Comparison of ENCODE assay signal across 21 cellular contexts in the genomic region with DNA sequence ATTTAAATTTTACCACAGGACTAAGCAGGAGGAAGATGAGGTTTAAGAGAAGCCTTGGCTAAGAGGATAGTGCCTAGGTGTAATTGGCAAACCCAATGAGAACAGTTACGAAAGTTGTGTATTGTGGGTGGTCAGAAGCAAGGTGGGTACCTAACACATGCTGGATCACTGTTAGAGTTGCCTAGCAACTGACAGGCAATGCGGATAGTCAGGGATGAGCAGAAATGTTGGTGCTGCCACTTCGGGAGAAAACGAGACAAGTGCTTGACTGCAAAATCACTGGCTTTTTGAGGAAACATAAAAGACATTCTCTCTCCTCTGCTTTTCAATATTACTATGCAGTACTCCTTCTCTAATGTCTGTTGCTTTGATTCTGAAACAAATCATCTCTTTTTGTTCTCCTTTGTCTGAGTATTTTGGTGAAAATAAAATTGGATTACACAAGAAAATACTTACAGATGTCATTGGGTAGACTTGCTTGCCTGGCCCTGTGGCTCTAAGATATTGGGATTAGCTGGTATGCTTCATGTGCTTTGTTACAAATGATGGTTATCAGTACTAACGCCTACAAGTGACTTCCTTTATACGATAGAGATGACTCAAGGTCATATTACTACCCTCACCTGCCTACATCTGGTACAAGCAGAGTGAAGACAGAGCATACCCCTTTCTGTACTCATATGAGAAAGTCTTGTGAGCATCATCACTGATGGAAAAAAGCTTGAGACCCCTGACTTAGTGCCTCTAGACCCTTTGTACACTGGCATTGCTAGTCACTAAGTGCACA. TPM values are rescaled to one million over a fixed set of nuclear protein-coding genes. Genes with fewer than 3 reads are reported as not detected.
DNase-seq lines count a peak whose midpoint lies in the region; ATAC-seq and TF ChIP-seq lines count a peak whose summit lies in the region.
"Had no signal": no experiment of that assay in that cellular context is flagged by ENCODE, and none has a peak within 500 bp of the region (broad histone marks: within the 10 kb centered on the region; RNA-seq: fewer than 3 reads in every experiment).

No MANE protein-coding gene starts in this region.

- H3K9ac ChIP-seq in neural cell (ENCODE audit: low read length) = peak overlapping the region; percentile 22
- H3K9ac ChIP-seq: KMS-11 had no signal

- no peaks in the 10 kb centered on the region for H3K9me2 ChIP-seq in neural cell (ENCODE audit: insufficient read depth, low read length)

- TF ChIP-seq CTCF in neural cell (IDR thresholded peaks at IDR 0.05; ENCODE audit: poor library complexity, severe bottlenecking) (no peak), chondrocyte (IDR thresholded peaks at IDR 0.05) (no peak)

- no peaks in the 10 kb centered on the region for H3K27me3 ChIP-seq in neural cell (ENCODE audit: insufficient read depth, low read depth, low read length)
- H3K27me3 ChIP-seq: BE2C had no signal

- no peaks in the 10 kb centered on the region for H3K9me3 ChIP-seq in neural cell (ENCODE audit: low read length)
- H3K9me3 ChIP-seq: BE2C had no signal

- no peaks in the 10 kb centered on the region for H4K20me1 ChIP-seq in neural cell (ENCODE audit: insufficient read depth)

- peaks cover 22% of the 10 kb centered on the region for H3K4me1 Mint-ChIP-seq in activated T-cell treated with anti-CD3 and anti-CD28 coated beads, Interleukin-2, amount 50 U/mL, for 72 hours (ENCODE audit: low read depth)
- peaks cover 19% of the 10 kb centered on the region for H3K4me1 Mint-ChIP-seq in activated T-helper 1 cell treated with anti-CD3 and anti-CD28 coated beads, Interleukin-12 subunit alpha, Interleukin-12 subunit beta, Interleukin-2, Interleukin-4 antibody, amounts not matched to agents 30 ng/mL and 10 ng/mL and 1 ng/mL, durations not matched to agents 14 hours and 24 hours and 36 hours (ENCODE audit: low read depth)
- H3K4me1 Mint-ChIP-seq in chondrocyte (ENCODE audit: low read depth) = no peaks in the 10 kb centered on the region

- H3F3A ChIP-seq in neural cell (ENCODE audit: insufficient read depth, low read length, poor library complexity, severe bottlenecking) = no peaks in the 10 kb centered on the region

- H3K4me2 ChIP-seq in neural cell (ENCODE audit: low read length) = no peak overlapping the region
- H3K4me2 ChIP-seq: KMS-11 had no signal

- intact Hi-C loops in activated T-helper 1 cell treated with anti-CD3 and anti-CD28 coated beads, Interleukin-12 subunit alpha, Interleukin-12 subunit beta, Interleukin-2, Interleukin-4 antibody, amounts not matched to agents 30 ng/mL and 10 ng/mL and 1 ng/mL, durations not matched to agents 14 hours and 24 hours and 36 hours (cut with micrococcal nuclease) = loop anchor here (5.0 kb wide), 1 partner anchor 41 kb away; no protein-coding TSS in a partner anchor

- peak overlapping the region; percentile 19 for H3K4me3 ChIP-seq in neural cell (ENCODE audit: low read length)

- ATAC-seq in activated CD4-positive, CD25-positive, alpha-beta regulatory T cell treated with anti-CD3 and anti-CD28 coated beads, Interleukin-2, amount 50 U/mL, for 24 hours = peak; percentile 83 to 89
- ATAC-seq in activated T-cell treated with anti-CD3 and anti-CD28 coated beads, Interleukin-2, amount 50 U/mL, for 72 hours (replicated peaks in 1 of 2) = peak; percentile 69 to 80
- ATAC-seq: PC-3 had no signal

- peak overlapping the region; percentile 41 for H3K27ac ChIP-seq in neural cell (ENCODE audit: low read length)
- H3K27ac ChIP-seq: KMS-11 had no signal

- peaks cover 2 to 24% of the 10 kb centered on the region in 2 donors for H3K36me3 Mint-ChIP-seq in activated T-cell treated with anti-CD3 and anti-CD28 coated beads, Interleukin-2, amount 50 U/mL, for 72 hours (ENCODE audit: insufficient read depth in 2 of 2)
- H3K36me3 Mint-ChIP-seq in activated T-helper 1 cell treated with anti-CD3 and anti-CD28 coated beads, Interleukin-12 subunit alpha, Interleukin-12 subunit beta, Interleukin-2, Interleukin-4 antibody, amounts not matched to agents 30 ng/mL and 10 ng/mL and 1 ng/mL, durations not matched to agents 14 hours and 24 hours and 36 hours (ENCODE audit: low read depth) = peaks cover 40% of the 10 kb centered on the region
- peaks cover 11% of the 10 kb centered on the region for H3K36me3 Mint-ChIP-seq in chondrocyte (ENCODE audit: low read depth)

- no peaks in the 10 kb centered on the region for H3K27me3 Mint-ChIP-seq in activated T-cell treated with anti-CD3 and anti-CD28 coated beads, Interleukin-2, amount 50 U/mL, for 72 hours (ENCODE audit: low read depth)
- H3K27me3 Mint-ChIP-seq in activated T-helper 1 cell treated with anti-CD3 and anti-CD28 coated beads, Interleukin-12 subunit alpha, Interleukin-12 subunit beta, Interleukin-2, Interleukin-4 antibody, amounts not matched to agents 30 ng/mL and 10 ng/mL and 1 ng/mL, durations not matched to agents 14 hours and 24 hours and 36 hours (ENCODE audit: insufficient read depth) = no peaks in the 10 kb centered on the region
- no peaks in the 10 kb centered on the region for H3K27me3 Mint-ChIP-seq in chondrocyte (ENCODE audit: low read depth)
- H3K27me3 Mint-ChIP-seq: CD4-positive, alpha-beta memory T cell had no signal

- no peak for TF ChIP-seq RAD21 in neural cell (conservative IDR thresholded peaks at IDR 0.05)

- no peaks in the 10 kb centered on the region for H3K9me3 Mint-ChIP-seq in activated T-cell treated with anti-CD3 and anti-CD28 coated beads, Interleukin-2, amount 50 U/mL, for 72 hours
- H3K9me3 Mint-ChIP-seq in activated T-helper 1 cell treated with anti-CD3 and anti-CD28 coated beads, Interleukin-12 subunit alpha, Interleukin-12 subunit beta, Interleukin-2, Interleukin-4 antibody, amounts not matched to agents 30 ng/mL and 10 ng/mL and 1 ng/mL, durations not matched to agents 14 hours and 24 hours and 36 hours = no peaks in the 10 kb centered on the region
- H3K9me3 Mint-ChIP-seq in chondrocyte (ENCODE audit: low read depth) = no peaks in the 10 kb centered on the region
- H3K9me3 Mint-ChIP-seq: CD4-positive, alpha-beta memory T cell had no signal

- no peak overlapping the region for H2AFZ ChIP-seq in neural cell (ENCODE audit: low read depth, low read length)

- H3K79me2 ChIP-seq in neural cell (replicated peaks; ENCODE audit: insufficient read depth, low read length) = no peaks in the 10 kb centered on the region

- H3K27ac Mint-ChIP-seq in activated T-cell treated with anti-CD3 and anti-CD28 coated beads, Interleukin-2, amount 50 U/mL, for 72 hours = peak overlapping the region; percentile 51
- peak overlapping the region; percentile 28 for H3K27ac Mint-ChIP-seq in activated T-helper 1 cell treated with anti-CD3 and anti-CD28 coated beads, Interleukin-12 subunit alpha, Interleukin-12 subunit beta, Interleukin-2, Interleukin-4 antibody, amounts not matched to agents 30 ng/mL and 10 ng/mL and 1 ng/mL, durations not matched to agents 14 hours and 24 hours and 36 hours
- no peak overlapping the region for H3K27ac Mint-ChIP-seq in chondrocyte (ENCODE audit: unreplicated experiment)

- DNase-seq in activated CD4-positive, CD25-positive, alpha-beta regulatory T cell (lab: John Stamatoyannopoulos, UW) = no peak
- DNase-seq in activated T-cell treated with anti-CD3 and anti-CD28 coated beads, Interleukin-2, amount 50 U/mL, for 72 hours = no peak
- no peak for DNase-seq in activated T-cell treated with anti-CD3 and anti-CD28 coated beads, Interleukin-2, amount 50 U/mL, for 1 hour
- no peak for DNase-seq in activated T-helper 1 cell treated with anti-CD3 and anti-CD28 coated beads, Interleukin-12 subunit alpha, Interleukin-12 subunit beta, Interleukin-2, Interleukin-4 antibody, amounts not matched to agents 30 ng/mL and 10 ng/mL and 1 ng/mL, durations not matched to agents 14 hours and 24 hours and 36 hours (ENCODE audit: low spot score)
- DNase-seq in chondrocyte (ENCODE audit: low spot score) = no peak
- no peak for DNase-seq in Kasumi-1 (lab: John Stamatoyannopoulos, UW)
- DNase-seq: BE2C; Calu3; CD4-positive, alpha-beta memory T cell; GF-D8; NCI-H1417; NCI-H187; NCI-H2107; NCI-H226; NCI-H524; PC-3 had no signal

- H3K4me3 Mint-ChIP-seq in activated T-cell treated with anti-CD3 and anti-CD28 coated beads, Interleukin-2, amount 50 U/mL, for 72 hours = no peak overlapping the region
- no peak overlapping the region for H3K4me3 Mint-ChIP-seq in activated T-helper 1 cell treated with anti-CD3 and anti-CD28 coated beads, Interleukin-12 subunit alpha, Interleukin-12 subunit beta, Interleukin-2, Interleukin-4 antibody, amounts not matched to agents 30 ng/mL and 10 ng/mL and 1 ng/mL, durations not matched to agents 14 hours and 24 hours and 36 hours
- no peak overlapping the region for H3K4me3 Mint-ChIP-seq in chondrocyte (ENCODE audit: unreplicated experiment)
- H3K4me3 Mint-ChIP-seq: CD4-positive, alpha-beta memory T cell had no signal

- TF ChIP-seq EP300 in neural cell (conservative IDR thresholded peaks at IDR 0.05; ENCODE audit: poor library complexity, severe bottlenecking) = peak; percentile 24

- no peaks in the 10 kb centered on the region for H3K36me3 ChIP-seq in neural cell (ENCODE audit: insufficient read depth, low read length)

TF ChIP-seq in neural cell, 6 proteins besides CTCF, POLR2A, EP300 and RAD21 (continues in another document):
- TF ChIP-seq EZH2 (IDR thresholded peaks at IDR 0.05; ENCODE audit: borderline replicate concordance, insufficient read depth, low read length, poor library complexity, severe bottlenecking) = no peak

RNA-seq across cellular contexts. Expression of a gene that starts 48.0 kb away (rescaled TPM):
- 10 to 100 TPM; 98.4 to 99.1 TPM for total RNA-seq in activated T-cell treated with anti-CD3 and anti-CD28 coated beads, Interleukin-2, amount 50 U/mL, for 72 hours
- total RNA-seq in activated T-helper 1 cell treated with anti-CD3 and anti-CD28 coated beads, Interleukin-12 subunit alpha, Interleukin-12 subunit beta, Interleukin-2, Interleukin-4 antibody, amounts not matched to agents 30 ng/mL and 10 ng/mL and 1 ng/mL, durations not matched to agents 14 hours and 24 hours and 36 hours = 78.5 and 84.2 TPM in 2 replicates
- polyA plus RNA-seq in neural cell = 29.1 and 45.1 TPM in 2 replicates
- polyA minus RNA-seq in neural cell = 54.0 and 62.4 TPM in 2 replicates
- 13.4 to 17.3 TPM (median 15.0 TPM) in 3 replicates for total RNA-seq in chondrocyte

RNA-seq across cellular contexts. Expression of a gene that starts 49.2 kb away (rescaled TPM):
- total RNA-seq in activated T-cell treated with anti-CD3 and anti-CD28 coated beads, Interleukin-2, amount 50 U/mL, for 72 hours = 10 to 100 TPM; 12.8 to 13.7 TPM
- 6.0 and 8.2 TPM in 2 replicates for total RNA-seq in activated T-helper 1 cell treated with anti-CD3 and anti-CD28 coated beads, Interleukin-12 subunit alpha, Interleukin-12 subunit beta, Interleukin-2, Interleukin-4 antibody, amounts not matched to agents 30 ng/mL and 10 ng/mL and 1 ng/mL, durations not matched to agents 14 hours and 24 hours and 36 hours
- 7.9 and 10.2 TPM in 2 replicates for polyA plus RNA-seq in neural cell
- 5.1 and 7.6 TPM in 2 replicates for polyA minus RNA-seq in neural cell
- total RNA-seq in chondrocyte = 5.6 to 11.3 TPM (median 7.7 TPM) in 3 replicates

RNA-seq across cellular contexts. Expression of a gene that starts 58.1 kb away (rescaled TPM):
- not detected for total RNA-seq in activated T-cell treated with anti-CD3 and anti-CD28 coated beads, Interleukin-2, amount 50 U/mL, for 72 hours
- total RNA-seq in activated T-helper 1 cell treated with anti-CD3 and anti-CD28 coated beads, Interleukin-12 subunit alpha, Interleukin-12 subunit beta, Interleukin-2, Interleukin-4 antibody, amounts not matched to agents 30 ng/mL and 10 ng/mL and 1 ng/mL, durations not matched to agents 14 hours and 24 hours and 36 hours = 0.12 TPM in 1 of 2 replicates, not detected in the other
- polyA plus RNA-seq in neural cell = 0.11 TPM in 1 of 2 replicates, not detected in the other
- polyA minus RNA-seq in neural cell = not detected in 2 replicates
- not detected in 3 replicates for total RNA-seq in chondrocyte
- total RNA-seq: A172, Calu3, HT-29 had no signal
- polyA plus RNA-seq: CD4-positive, alpha-beta memory T cell had no signal
